In genomic region chr11:2375341-2375853, GRCh38 we compare ENCODE assay signal across 1 cellular context.
TF ChIP-seq lines count a peak whose summit lies in the region.

No MANE protein-coding gene starts in this region.

TF ChIP-seq in HepG2, 621 proteins besides CTCF, POLR2A, EP300 and RAD21:
- TF ChIP-seq AHR (CRISPR knock-in tag; IDR thresholded peaks at IDR 0.05) (no peak), ELF3 (CRISPR knock-in tag; IDR thresholded peaks at IDR 0.05) (no peak), STAG1 (CRISPR knock-in tag; IDR thresholded peaks at IDR 0.05) (0 out of 2 replicates have a peak, but pooled peaks have one; percentile 6)
- TF ChIP-seq, protein P1, sequence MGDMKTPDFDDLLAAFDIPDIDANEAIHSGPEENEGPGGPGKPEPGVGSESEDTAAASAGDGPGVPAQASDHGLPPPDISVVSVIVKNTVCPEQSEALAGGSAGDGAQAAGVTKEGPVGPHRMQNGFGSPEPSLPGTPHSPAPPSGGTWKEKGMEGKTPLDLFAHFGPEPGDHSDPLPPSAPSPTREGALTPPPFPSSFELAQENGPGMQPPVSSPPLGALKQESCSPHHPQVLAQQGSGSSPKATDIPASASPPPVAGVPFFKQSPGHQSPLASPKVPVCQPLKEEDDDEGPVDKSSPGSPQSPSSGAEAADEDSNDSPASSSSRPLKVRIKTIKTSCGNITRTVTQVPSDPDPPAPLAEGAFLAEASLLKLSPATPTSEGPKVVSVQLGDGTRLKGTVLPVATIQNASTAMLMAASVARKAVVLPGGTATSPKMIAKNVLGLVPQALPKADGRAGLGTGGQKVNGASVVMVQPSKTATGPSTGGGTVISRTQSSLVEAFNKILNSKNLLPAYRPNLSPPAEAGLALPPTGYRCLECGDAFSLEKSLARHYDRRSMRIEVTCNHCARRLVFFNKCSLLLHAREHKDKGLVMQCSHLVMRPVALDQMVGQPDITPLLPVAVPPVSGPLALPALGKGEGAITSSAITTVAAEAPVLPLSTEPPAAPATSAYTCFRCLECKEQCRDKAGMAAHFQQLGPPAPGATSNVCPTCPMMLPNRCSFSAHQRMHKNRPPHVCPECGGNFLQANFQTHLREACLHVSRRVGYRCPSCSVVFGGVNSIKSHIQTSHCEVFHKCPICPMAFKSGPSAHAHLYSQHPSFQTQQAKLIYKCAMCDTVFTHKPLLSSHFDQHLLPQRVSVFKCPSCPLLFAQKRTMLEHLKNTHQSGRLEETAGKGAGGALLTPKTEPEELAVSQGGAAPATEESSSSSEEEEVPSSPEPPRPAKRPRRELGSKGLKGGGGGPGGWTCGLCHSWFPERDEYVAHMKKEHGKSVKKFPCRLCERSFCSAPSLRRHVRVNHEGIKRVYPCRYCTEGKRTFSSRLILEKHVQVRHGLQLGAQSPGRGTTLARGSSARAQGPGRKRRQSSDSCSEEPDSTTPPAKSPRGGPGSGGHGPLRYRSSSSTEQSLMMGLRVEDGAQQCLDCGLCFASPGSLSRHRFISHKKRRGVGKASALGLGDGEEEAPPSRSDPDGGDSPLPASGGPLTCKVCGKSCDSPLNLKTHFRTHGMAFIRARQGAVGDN (CRISPR knock-in tag; IDR thresholded peaks at IDR 0.05), result 0 out of 2 replicates have a peak, but pooled peaks have one; percentile 14
